ENCODE assay signal across 23 cellular contexts in the genomic region with DNA sequence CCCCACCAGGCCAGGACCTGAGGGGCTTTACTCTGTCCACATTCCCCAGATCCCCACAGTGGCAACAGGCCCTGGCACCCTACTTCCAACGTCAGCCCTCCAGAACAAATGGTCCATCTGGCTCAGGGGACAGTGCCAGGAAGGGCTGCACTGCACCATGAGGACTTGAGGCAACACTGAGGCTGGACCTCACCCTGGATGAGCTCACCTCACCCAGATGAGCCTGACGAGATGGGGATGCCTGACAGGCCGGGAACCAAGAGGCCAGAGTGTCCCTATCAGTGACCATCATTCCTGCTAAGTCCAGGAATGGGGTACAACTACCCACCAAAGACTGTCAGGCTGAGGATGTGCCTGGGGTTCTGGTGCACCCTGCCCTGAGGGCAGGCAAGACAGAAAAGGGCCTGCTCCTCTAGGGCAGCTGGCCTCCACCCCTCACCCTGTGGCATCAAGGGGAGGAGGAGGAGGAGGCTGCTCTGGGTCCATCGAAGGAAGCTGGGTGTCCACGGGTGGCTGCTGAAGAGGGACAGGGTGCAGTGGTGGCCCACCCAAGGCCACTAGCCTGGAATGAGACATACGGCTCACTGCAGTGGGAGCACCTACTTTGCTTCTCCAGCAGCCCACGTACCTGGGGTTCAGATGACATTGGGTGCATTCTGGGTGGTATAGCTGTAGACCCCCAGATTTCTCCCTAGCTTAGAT. TPM values are rescaled to one million over a fixed set of nuclear protein-coding genes. Genes with fewer than 3 reads are reported as not detected.
DNase-seq lines count a peak whose midpoint lies in the region; ATAC-seq, FAIRE-seq and TF ChIP-seq lines count a peak whose summit lies in the region.
"Had no signal": no experiment of that assay in that cellular context is flagged by ENCODE, and none has a peak within 500 bp of the region (broad histone marks: within the 10 kb centered on the region; RNA-seq: fewer than 3 reads in every experiment).

No MANE protein-coding gene starts in this region.

- H3K27ac Mint-ChIP-seq in CD8-positive, alpha-beta T cell = no peak overlapping the region
- H3K27ac Mint-ChIP-seq: CD14-positive monocyte, GM23338, HFFc6 had no signal

- no peak for FAIRE-seq in H1 (lab: Jason Lieb, UNC)
- FAIRE-seq: G401.6, GM12891, GM19239 had no signal

- 85% methylated on average over 6 of the region's 7 CpGs; no CpG with 5 or more reads in 1 of the 2 experiments for WGBS in H1 (ENCODE audit: extremely low coverage in 1 of 2, insufficient coverage in 1 of 2, insufficient read length in 1 of 2, insufficient replicate concordance in 2 of 2, low coverage in 1 of 2, low lambda C conversion rate in 2 of 2, missing lambda C conversion rate in 1 of 2), 2 experiments

- no peak for TF ChIP-seq EP300 in H1 (IDR thresholded peaks at IDR 0.05; ENCODE audit: borderline replicate concordance in 1 of 2, low read depth in 2 of 2, low read length in 2 of 2)

- no peak overlapping the region for H3K4ac ChIP-seq in H1 (replicated peaks; ENCODE audit: insufficient read length, low read depth, low read length)

- no peak overlapping the region for H2BK20ac ChIP-seq in H1 (ENCODE audit: low read length)

- no peak overlapping the region for H2AFZ ChIP-seq in H1 (ENCODE audit: low read length)
- H2AFZ ChIP-seq: GM23338 had no signal

- no peak overlapping the region for H3K9ac ChIP-seq in H1 (replicated peaks in 1 of 4; ENCODE audit: extremely low read depth in 1 of 4, low read depth in 3 of 4, low read length in 3 of 4)
- H3K9ac ChIP-seq: BLaER1 had no signal

- no peaks in the 10 kb centered on the region; a peak in 2 of 8 replicates for H3K36me3 ChIP-seq in H1 (ENCODE audit: control insufficient read depth in 2 of 4, insufficient read depth in 4 of 4, low read length in 3 of 4)
- no peaks in the 10 kb centered on the region for H3K36me3 ChIP-seq in CD8-positive, alpha-beta T cell (ENCODE audit: insufficient read depth, low read length)

- no peaks in the 10 kb centered on the region for H4K20me1 ChIP-seq in H1 (replicated peaks in 1 of 2; ENCODE audit: control insufficient read depth in 1 of 2, insufficient read depth in 2 of 2, low read length in 2 of 2)

- no peak overlapping the region for H4K91ac ChIP-seq in H1 (replicated peaks; ENCODE audit: insufficient read length, low read length)

- intact Hi-C loops in CD8-positive, alpha-beta T cell (cut with DNase I, micrococcal nuclease) = loop anchor here in 1 of 2 experiments (5.0 kb wide), 1 partner anchor 535 kb away; no protein-coding TSS in a partner anchor

- CTCF ChIA-PET in H1 (lab: Charles Lee; ENCODE audit: partially characterized antibody) = interaction anchor here (0.9 to 24.3 kb wide), 29 partner anchors 9 to 705 kb away, joined by 3 to 384 read pairs (median 4); partner anchors contain the start of gene RSPH14
- CTCF ChIA-PET in CD8-positive, alpha-beta T cell (lab: Charles Lee) = interaction anchor here (0.9 to 19.0 kb wide), 17 partner anchors 11 to 460 kb away, joined by 3 to 498 read pairs (median 3); no protein-coding TSS in a partner anchor

- H3K4me1 Mint-ChIP-seq in CD8-positive, alpha-beta T cell (ENCODE audit: low read depth) = peaks cover 3% of the 10 kb centered on the region

- H2BK15ac ChIP-seq in H1 (ENCODE audit: low read length) = no peak overlapping the region

- H2AK5ac ChIP-seq in H1 (ENCODE audit: low read depth, low read length) = 0 out of 2 replicates have a peak overlapping the region, but pooled peaks have one; percentile 2

- H3K56ac ChIP-seq in H1 (replicated peaks; ENCODE audit: insufficient read length, low read depth, low read length) = no peak overlapping the region

- H3K4me3 Mint-ChIP-seq in CD8-positive, alpha-beta T cell = no peak overlapping the region
- H3K4me3 Mint-ChIP-seq: CD14-positive monocyte; CD4-positive, alpha-beta memory T cell; GM23338; HFFc6 had no signal

- no peaks in the 10 kb centered on the region for H3K23me2 ChIP-seq in H1 (ENCODE audit: low read depth, low read length)

- no peak overlapping the region for H3K4me3 ChIP-seq in H1 (ENCODE audit: extremely low read depth in 1 of 4, insufficient read depth in 2 of 4, low read depth in 3 of 4, low read length in 4 of 4)
- H3K4me3 ChIP-seq in CD8-positive, alpha-beta T cell (ENCODE audit: low read depth, low read length) = no peak overlapping the region
- H3K4me3 ChIP-seq: BLaER1, GM23338 had no signal

- peaks cover 0 to 5% (median 3%) of the 10 kb centered on the region in 4 experiments; a peak in 3 of 7 replicates for H3K27me3 ChIP-seq in H1 (replicated peaks in 1 of 4; ENCODE audit: control insufficient read depth in 3 of 4, extremely low read depth in 1 of 4, insufficient read depth in 3 of 4, low read length in 3 of 4)
- H3K27me3 ChIP-seq in CD8-positive, alpha-beta T cell (ENCODE audit: insufficient read depth, low read length) = no peaks in the 10 kb centered on the region
- H3K27me3 ChIP-seq: BLaER1 had no signal

- no peaks in the 10 kb centered on the region for H3K79me1 ChIP-seq in H1 (ENCODE audit: low read depth, low read length)

- H4K8ac ChIP-seq in H1 (ENCODE audit: extremely low read depth, insufficient read depth, low read length) = no peak overlapping the region

- H3K27ac ChIP-seq in angular gyrus (ENCODE audit: low read depth, low read length) (peak overlapping the region; percentile 66), H1 (ENCODE audit: low read depth, low read length) (no peak overlapping the region), substantia nigra (ENCODE audit: low read depth, low read length, poor library complexity, severe bottlenecking) (peak overlapping the region; percentile 82)
- H3K27ac ChIP-seq in CD8-positive, alpha-beta T cell (ENCODE audit: low read depth, low read length) = no peak overlapping the region

- no peak overlapping the region for H2BK120ac ChIP-seq in H1 (replicated peaks; ENCODE audit: low read depth, low read length)

- no peaks in the 10 kb centered on the region for H3K9me3 Mint-ChIP-seq in CD8-positive, alpha-beta T cell
- H3K9me3 Mint-ChIP-seq: CD14-positive monocyte; CD4-positive, alpha-beta memory T cell; HFFc6 had no signal

- peaks cover 0 to 1% (median 0%) of the 10 kb centered on the region in 4 experiments; a peak in 1 of 7 replicates for H3K4me1 ChIP-seq in H1 (replicated peaks in 1 of 4; ENCODE audit: control insufficient read depth in 3 of 4, insufficient read depth in 4 of 4, low read length in 3 of 4)
- no peaks in the 10 kb centered on the region for H3K4me1 ChIP-seq in CD8-positive, alpha-beta T cell (ENCODE audit: insufficient read depth, low read length)

- no peak for TF ChIP-seq RAD21 in H1 (IDR thresholded peaks at IDR 0.05 in 1 of 2, conservative IDR thresholded peaks at IDR 0.05 in 1 of 2; ENCODE audit: low read depth in 2 of 2, low read length in 2 of 2)

- ATAC-seq in CD8-positive, alpha-beta T cell = no peak
- ATAC-seq in HG03097 (IDR thresholded peaks at IDR 0.05; ENCODE audit: low FRiP score, unreplicated experiment) = no peak
- no peak for ATAC-seq in HG02571 (IDR thresholded peaks at IDR 0.05; ENCODE audit: unreplicated experiment)

- POLR2A ChIA-PET in H1 (lab: Charles Lee; ENCODE audit: partially characterized antibody) = no interaction called here
- POLR2A ChIA-PET in CD8-positive, alpha-beta T cell (lab: Charles Lee) = interaction anchor here (1.5 kb wide), 1 partner anchor 166 kb away, joined by 6 read pairs; no protein-coding TSS in a partner anchor

- TF ChIP-seq POLR2A in H1 (IDR thresholded peaks at IDR 0.05; ENCODE audit: control extremely low read depth in 1 of 2, low read depth in 2 of 2, low read length in 2 of 2) = no peak

- no peak overlapping the region for H4K5ac ChIP-seq in H1 (ENCODE audit: insufficient read length, low read depth, low read length)

- no peak overlapping the region for H3K14ac ChIP-seq in H1 (ENCODE audit: insufficient read length)

- no peaks in the 10 kb centered on the region for H3K36me3 Mint-ChIP-seq in CD8-positive, alpha-beta T cell
- H3K36me3 Mint-ChIP-seq: CD14-positive monocyte; CD4-positive, alpha-beta memory T cell had no signal

- no peak overlapping the region for H3K23ac ChIP-seq in H1 (ENCODE audit: insufficient read length)

- no peak overlapping the region for H2BK5ac ChIP-seq in H1 (ENCODE audit: low read depth, low read length)

- no peak overlapping the region for H2BK12ac ChIP-seq in H1 (ENCODE audit: low read depth, low read length)

- H3K79me2 ChIP-seq in H1 (ENCODE audit: control insufficient read depth in 1 of 2, insufficient read depth in 2 of 2, low read length in 2 of 2) = no peaks in the 10 kb centered on the region

- DNase-seq in cerebellum (ENCODE audit: low spot score) = peak; percentile 59
- DNase-seq in H1 (ENCODE audit: low read depth in 1 of 2, low spot score in 2 of 2) = no peak
- peak in 1 of 49 donors; percentile 53 for DNase-seq in substantia nigra (lab: John Stamatoyannopoulos, UW)
- DNase-seq in CD8-positive, alpha-beta T cell = no peak
- DNase-seq in DMS79 (lab: John Stamatoyannopoulos, UW) = no peak
- DNase-seq: 8988T; Calu3; CD4-positive, alpha-beta memory T cell; DND-41; EL; H7; HFFc6 had no signal

- H3K18ac ChIP-seq in H1 (ENCODE audit: extremely low read depth, low read length) = no peak overlapping the region

- TF ChIP-seq CTCF in H1 (IDR thresholded peaks at IDR 0.05; ENCODE audit: control extremely low read depth in 1 of 3, insufficient read depth in 1 of 3, low read depth in 1 of 3, low read length in 3 of 3) = no peak
- TF ChIP-seq CTCF in CD8-positive, alpha-beta T cell (IDR thresholded peaks at IDR 0.05) = no peak

- H3K9me3 ChIP-seq in H1 (ENCODE audit: insufficient read depth in 2 of 2, low read depth in 1 of 2, low read length in 1 of 2) = no peaks in the 10 kb centered on the region
- no peaks in the 10 kb centered on the region for H3K9me3 ChIP-seq in CD8-positive, alpha-beta T cell (ENCODE audit: low read length)
- H3K9me3 ChIP-seq: BLaER1 had no signal

- no peak overlapping the region for H3K4me2 ChIP-seq in H1 (ENCODE audit: insufficient read depth in 1 of 2, low read depth in 2 of 2, low read length in 2 of 2)
- H3K4me2 ChIP-seq: BLaER1, GM23338 had no signal

- no peaks in the 10 kb centered on the region for H3K27me3 Mint-ChIP-seq in CD8-positive, alpha-beta T cell (ENCODE audit: low read depth)
- H3K27me3 Mint-ChIP-seq: CD4-positive, alpha-beta memory T cell had no signal

RNA-seq across cellular contexts. Expression of gene RSPH14, which starts 14.6 kb away (rescaled TPM):
- 5.5 TPM for total RNA-seq in cerebellum
- total RNA-seq in H1 (2021; fragmentation: NEBNext Ultra II Directional; extraction: Animal tissue kit (Norgen Biotek cat#: 25700)) = 0.84 TPM in 1 of 2 replicates, not detected in the other
- 0.28 and 0.30 TPM in 2 replicates for polyA plus RNA-seq in H1 (2011; rRNA removed)
- 0.28 TPM for polyA plus RNA-seq in H1 (2011; cell fraction: cytosol; rRNA removed)
- polyA plus RNA-seq in H1 (2011; cell fraction: nucleus; rRNA removed) = 0.33 TPM
- 0.24 to 0.43 TPM (median 0.28 TPM) in 3 of 4 replicates, not detected in the other for polyA plus RNA-seq in H1 (2012, experiment 1 of 2)
- 0.22 TPM for polyA plus RNA-seq in H1 (2012, experiment 2 of 2)
- polyA plus RNA-seq in H1 (2013, experiment 1 of 2) = 0.10 TPM
- polyA plus RNA-seq in H1 (2013, experiment 2 of 2) = 0.13 TPM
- polyA minus RNA-seq in H1 (2011; rRNA and poly(A)+ RNA removed) = 0.13 and 0.39 TPM in 2 replicates
- not detected for polyA minus RNA-seq in H1 (2011; cell fraction: cytosol; rRNA and poly(A)+ RNA removed)
- polyA minus RNA-seq in H1 (2011; cell fraction: nucleus; rRNA and poly(A)+ RNA removed) = not detected
- under 1 TPM in 1 of 2 experiments, not detected in 1; 0.71 TPM for total RNA-seq in CD8-positive, alpha-beta T cell
- total RNA-seq: A673; Calu3; CD4-positive, alpha-beta memory T cell; GM23338; H7; HFFc6; HT-29 had no signal
- polyA plus RNA-seq: CD14-positive monocyte; CD4-positive, alpha-beta memory T cell had no signal

RNA-seq across cellular contexts. Expression of gene RAB36, which starts 18.1 kb away (rescaled TPM):
- total RNA-seq in cerebellum = 6.8 TPM
- total RNA-seq in H1 (2021; fragmentation: NEBNext Ultra II Directional; extraction: Animal tissue kit (Norgen Biotek cat#: 25700)) = 1.0 and 1.1 TPM in 2 replicates
- 1.4 and 1.5 TPM in 2 replicates for polyA plus RNA-seq in H1 (2011; rRNA removed)
- 0.75 TPM for polyA plus RNA-seq in H1 (2011; cell fraction: cytosol; rRNA removed)
- 0.86 TPM for polyA plus RNA-seq in H1 (2011; cell fraction: nucleus; rRNA removed)
- polyA plus RNA-seq in H1 (2012, experiment 1 of 2) = 0.84 to 1.0 TPM (median 0.98 TPM) in 4 replicates
- polyA plus RNA-seq in H1 (2012, experiment 2 of 2) = 0.87 TPM
- 0.79 TPM for polyA plus RNA-seq in H1 (2013, experiment 1 of 2)
- polyA plus RNA-seq in H1 (2013, experiment 2 of 2) = 0.79 TPM
- 1.0 and 1.5 TPM in 2 replicates for polyA minus RNA-seq in H1 (2011; rRNA and poly(A)+ RNA removed)
- polyA minus RNA-seq in H1 (2011; cell fraction: cytosol; rRNA and poly(A)+ RNA removed) = 0.44 TPM
- polyA minus RNA-seq in H1 (2011; cell fraction: nucleus; rRNA and poly(A)+ RNA removed) = 0.70 TPM
- total RNA-seq in CD8-positive, alpha-beta T cell = under 1 TPM; 0.52 to 0.64 TPM

RNA-seq across cellular contexts. Expression of gene BCR, which starts 53.1 kb away (rescaled TPM):
- 57.5 TPM for total RNA-seq in cerebellum
- 122 and 130 TPM in 2 replicates for total RNA-seq in H1 (2021; fragmentation: NEBNext Ultra II Directional; extraction: Animal tissue kit (Norgen Biotek cat#: 25700))
- 66.7 and 110 TPM in 2 replicates for polyA plus RNA-seq in H1 (2011; rRNA removed)
- 101 TPM for polyA plus RNA-seq in H1 (2011; cell fraction: cytosol; rRNA removed)
- 162 TPM for polyA plus RNA-seq in H1 (2011; cell fraction: nucleus; rRNA removed)
- 76.6 to 172 TPM (median 129 TPM) in 4 replicates for polyA plus RNA-seq in H1 (2012, experiment 1 of 2)
- 53.7 TPM for polyA plus RNA-seq in H1 (2012, experiment 2 of 2)
- polyA plus RNA-seq in H1 (2013, experiment 1 of 2) = 37.8 TPM
- 37.4 TPM for polyA plus RNA-seq in H1 (2013, experiment 2 of 2)
- 150 and 166 TPM in 2 replicates for polyA minus RNA-seq in H1 (2011; rRNA and poly(A)+ RNA removed)
- 183 TPM for polyA minus RNA-seq in H1 (2011; cell fraction: cytosol; rRNA and poly(A)+ RNA removed)
- polyA minus RNA-seq in H1 (2011; cell fraction: nucleus; rRNA and poly(A)+ RNA removed) = 71.0 TPM
- 10 to 100 TPM; 72.1 to 78.5 TPM for total RNA-seq in CD8-positive, alpha-beta T cell

RNA-seq across cellular contexts. Expression of gene GNAZ, which starts 56.9 kb away (rescaled TPM):
- total RNA-seq in cerebellum = 51.8 TPM
- 9.6 and 9.7 TPM in 2 replicates for total RNA-seq in H1 (2021; fragmentation: NEBNext Ultra II Directional; extraction: Animal tissue kit (Norgen Biotek cat#: 25700))
- polyA plus RNA-seq in H1 (2011; rRNA removed) = 6.6 and 6.9 TPM in 2 replicates
- 7.7 TPM for polyA plus RNA-seq in H1 (2011; cell fraction: cytosol; rRNA removed)
- polyA plus RNA-seq in H1 (2011; cell fraction: nucleus; rRNA removed) = 7.4 TPM
- 5.7 to 7.8 TPM (median 6.8 TPM) in 4 replicates for polyA plus RNA-seq in H1 (2012, experiment 1 of 2)
- polyA plus RNA-seq in H1 (2012, experiment 2 of 2) = 4.4 TPM
- polyA plus RNA-seq in H1 (2013, experiment 1 of 2) = 5.3 TPM
- 5.5 TPM for polyA plus RNA-seq in H1 (2013, experiment 2 of 2)
- polyA minus RNA-seq in H1 (2011; rRNA and poly(A)+ RNA removed) = 6.4 and 7.5 TPM in 2 replicates
- 5.6 TPM for polyA minus RNA-seq in H1 (2011; cell fraction: cytosol; rRNA and poly(A)+ RNA removed)
- 4.3 TPM for polyA minus RNA-seq in H1 (2011; cell fraction: nucleus; rRNA and poly(A)+ RNA removed)
- not detected for total RNA-seq in CD8-positive, alpha-beta T cell

Comparison
In these comparisons a context has a peak if more than half of its experiments do, and no peak if none do; other contexts are left out.
1. H3K27ac ChIP-seq: peak in angular gyrus (single experiment) and substantia nigra (single experiment); none in H1 (single experiment) and CD8-positive, alpha-beta T cell (single experiment).